ENCODE assay signal across 1 cellular context in genomic region chr2:63841254-63842022, GRCh38.
TF ChIP-seq lines count a peak whose summit lies in the region.

TSS of gene UGP2 (plus strand) at chr2:63841896. CDS start at chr2:63842186, 290 bp downstream.

TF ChIP-seq in HEK293, 187 proteins besides CTCF, POLR2A, EP300 and RAD21 (continued from another document and continues in another):
- TF ChIP-seq ZSCAN18 (tag by site-specific recombination; IDR thresholded peaks at IDR 0.05) = no peak
- TF ChIP-seq ZNF175 (tag by site-specific recombination; IDR thresholded peaks at IDR 0.05) = no peak
- TF ChIP-seq ZNF837 (tag by site-specific recombination; IDR thresholded peaks at IDR 0.05) = no peak
- peak; percentile 78 for TF ChIP-seq SP2 (tag by site-specific recombination; IDR thresholded peaks at IDR 0.05)
- TF ChIP-seq ZNF513 (tag by site-specific recombination; IDR thresholded peaks at IDR 0.05) = no peak
- no peak for TF ChIP-seq ZNF747 (tag by site-specific recombination; IDR thresholded peaks at IDR 0.05)
- no peak for TF ChIP-seq ZNF274 (IDR thresholded peaks at IDR 0.05; ENCODE audit: low read length)
- TF ChIP-seq ZNF274 (tag by site-specific recombination; IDR thresholded peaks at IDR 0.05; ENCODE audit: borderline replicate concordance) = no peak
- TF ChIP-seq ZNF571 (tag by site-specific recombination; IDR thresholded peaks at IDR 0.05) = no peak
- TF ChIP-seq ZNF24 (tag by site-specific recombination; IDR thresholded peaks at IDR 0.05) = no peak; the same call in 1 of the 2 replicates
- TF ChIP-seq ZNF529 (tag by site-specific recombination; IDR thresholded peaks at IDR 0.05; ENCODE audit: insufficient replicate concordance) = no peak
- TF ChIP-seq BCL11B (tag by site-specific recombination; IDR thresholded peaks at IDR 0.05; ENCODE audit: low read depth) = no peak
- TF ChIP-seq ZNF544 (tag by site-specific recombination; IDR thresholded peaks at IDR 0.05) = no peak
- TF ChIP-seq, protein P1, sequence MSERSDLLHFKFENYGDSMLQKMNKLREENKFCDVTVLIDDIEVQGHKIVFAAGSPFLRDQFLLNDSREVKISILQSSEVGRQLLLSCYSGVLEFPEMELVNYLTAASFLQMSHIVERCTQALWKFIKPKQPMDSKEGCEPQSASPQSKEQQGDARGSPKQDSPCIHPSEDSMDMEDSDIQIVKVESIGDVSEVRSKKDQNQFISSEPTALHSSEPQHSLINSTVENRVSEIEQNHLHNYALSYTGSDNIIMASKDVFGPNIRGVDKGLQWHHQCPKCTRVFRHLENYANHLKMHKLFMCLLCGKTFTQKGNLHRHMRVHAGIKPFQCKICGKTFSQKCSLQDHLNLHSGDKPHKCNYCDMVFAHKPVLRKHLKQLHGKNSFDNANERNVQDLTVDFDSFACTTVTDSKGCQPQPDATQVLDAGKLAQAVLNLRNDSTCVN (tag by site-specific recombination; optimal IDR thresholded peaks at IDR 0.05) = peak; percentile 44
- TF ChIP-seq ZNF548 (tag by site-specific recombination; IDR thresholded peaks at IDR 0.05) = no peak
- peak; percentile 66 for TF ChIP-seq ZFHX2 (tag by site-specific recombination; conservative IDR thresholded peaks at IDR 0.05)
- TF ChIP-seq ZNF585B (tag by site-specific recombination; IDR thresholded peaks at IDR 0.05) = 0 out of 2 replicates have a peak, but pooled peaks have one; percentile 1
- TF ChIP-seq PRDM4 (tag by site-specific recombination; IDR thresholded peaks at IDR 0.05) = peak; percentile 3; the same call in 1 of the 2 replicates
- TF ChIP-seq SCRT2 (tag by site-specific recombination; IDR thresholded peaks at IDR 0.05) = no peak
- TF ChIP-seq, protein P2, sequence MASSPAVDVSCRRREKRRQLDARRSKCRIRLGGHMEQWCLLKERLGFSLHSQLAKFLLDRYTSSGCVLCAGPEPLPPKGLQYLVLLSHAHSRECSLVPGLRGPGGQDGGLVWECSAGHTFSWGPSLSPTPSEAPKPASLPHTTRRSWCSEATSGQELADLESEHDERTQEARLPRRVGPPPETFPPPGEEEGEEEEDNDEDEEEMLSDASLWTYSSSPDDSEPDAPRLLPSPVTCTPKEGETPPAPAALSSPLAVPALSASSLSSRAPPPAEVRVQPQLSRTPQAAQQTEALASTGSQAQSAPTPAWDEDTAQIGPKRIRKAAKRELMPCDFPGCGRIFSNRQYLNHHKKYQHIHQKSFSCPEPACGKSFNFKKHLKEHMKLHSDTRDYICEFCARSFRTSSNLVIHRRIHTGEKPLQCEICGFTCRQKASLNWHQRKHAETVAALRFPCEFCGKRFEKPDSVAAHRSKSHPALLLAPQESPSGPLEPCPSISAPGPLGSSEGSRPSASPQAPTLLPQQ (tag by site-specific recombination; IDR thresholded peaks at IDR 0.05) = no peak
- TF ChIP-seq GFI1B (tag by site-specific recombination; IDR thresholded peaks at IDR 0.05) = no peak
- no peak for TF ChIP-seq KLF7 (tag by site-specific recombination; IDR thresholded peaks at IDR 0.05; ENCODE audit: borderline replicate concordance)
- no peak for TF ChIP-seq ZNF239 (tag by site-specific recombination; IDR thresholded peaks at IDR 0.05)
- peak; percentile 33 for TF ChIP-seq ZIC2 (tag by site-specific recombination; IDR thresholded peaks at IDR 0.05)
- TF ChIP-seq KLF10 (tag by site-specific recombination; IDR thresholded peaks at IDR 0.05) = peak; percentile 38; the same call in 1 of the 2 replicates
- no peak for TF ChIP-seq ZNF626 (tag by site-specific recombination; IDR thresholded peaks at IDR 0.05)
- no peak for TF ChIP-seq ZNF133 (tag by site-specific recombination; IDR thresholded peaks at IDR 0.05)
- TF ChIP-seq ZNF621 (tag by site-specific recombination; IDR thresholded peaks at IDR 0.05) = no peak
- no peak for TF ChIP-seq ZNF23 (tag by site-specific recombination; IDR thresholded peaks at IDR 0.05; ENCODE audit: borderline replicate concordance)
- no peak for TF ChIP-seq ZNF488 (tag by site-specific recombination; IDR thresholded peaks at IDR 0.05)
- TF ChIP-seq IKZF3 (tag by site-specific recombination; IDR thresholded peaks at IDR 0.05) = no peak
- TF ChIP-seq ZNF341 (tag by site-specific recombination; IDR thresholded peaks at IDR 0.05; ENCODE audit: low read depth) = peak; percentile 80
- TF ChIP-seq ZNF530 (tag by site-specific recombination; IDR thresholded peaks at IDR 0.05; ENCODE audit: low read depth) = no peak
- TF ChIP-seq ZBTB21 (tag by site-specific recombination; IDR thresholded peaks at IDR 0.05) = peak; percentile 15; the same call in 1 of the 2 replicates
- TF ChIP-seq BCL6B (tag by site-specific recombination; IDR thresholded peaks at IDR 0.05) = no peak
- TF ChIP-seq SP7 (tag by site-specific recombination; IDR thresholded peaks at IDR 0.05) = no peak
- TF ChIP-seq ZBTB20 (tag by site-specific recombination; IDR thresholded peaks at IDR 0.05) = peak; percentile 63
- TF ChIP-seq KLF9 (tag by site-specific recombination; IDR thresholded peaks at IDR 0.05; ENCODE audit: low read depth) = peak; percentile 36
- no peak for TF ChIP-seq ZNF394 (tag by site-specific recombination; IDR thresholded peaks at IDR 0.05; ENCODE audit: borderline replicate concordance)
- TF ChIP-seq ZNF10 (tag by site-specific recombination; IDR thresholded peaks at IDR 0.05) = no peak
- no peak for TF ChIP-seq ZNF558 (tag by site-specific recombination; IDR thresholded peaks at IDR 0.05)
- no peak for TF ChIP-seq SETDB1 (IDR thresholded peaks at IDR 0.05; ENCODE audit: insufficient read length, low read length)
- TF ChIP-seq ZBTB44 (tag by site-specific recombination; IDR thresholded peaks at IDR 0.05) = no peak
- TF ChIP-seq ZNF660 (tag by site-specific recombination; IDR thresholded peaks at IDR 0.05) = peak; percentile 81
- no peak for TF ChIP-seq MZF1 (tag by site-specific recombination; IDR thresholded peaks at IDR 0.05; ENCODE audit: borderline replicate concordance)
- TF ChIP-seq ZNF600 (tag by site-specific recombination; IDR thresholded peaks at IDR 0.05) = no peak
- TF ChIP-seq ZBTB11 (tag by site-specific recombination; conservative IDR thresholded peaks at IDR 0.05; ENCODE audit: low read depth) = peak; percentile 44
- no peak for TF ChIP-seq MEIS1 (CRISPR knock-in tag; IDR thresholded peaks at IDR 0.05; ENCODE audit: borderline replicate concordance)
- no peak for TF ChIP-seq ZNF292 (tag by site-specific recombination; IDR thresholded peaks at IDR 0.05; ENCODE audit: borderline replicate concordance, low read depth)
- TF ChIP-seq ZNF354C (tag by site-specific recombination; IDR thresholded peaks at IDR 0.05; ENCODE audit: borderline replicate concordance, low read depth) = no peak
- no peak for TF ChIP-seq ZNF629 (tag by site-specific recombination; IDR thresholded peaks at IDR 0.05)
- TF ChIP-seq SP3 (tag by site-specific recombination; IDR thresholded peaks at IDR 0.05) = peak; percentile 76
- TF ChIP-seq ZNF610 (tag by site-specific recombination; IDR thresholded peaks at IDR 0.05; ENCODE audit: borderline replicate concordance) = peak; percentile 55; the same call in 1 of the 2 replicates
